ENCODE assay signal across 21 cellular contexts in genomic region chr11:69968407-69969347, GRCh38.
A peak's percentile ranks its signal among the peaks of the same experiment; 100 is the strongest.
DNase-seq lines count a peak whose midpoint lies in the region; ATAC-seq and TF ChIP-seq lines count a peak whose summit lies in the region.
"Had no signal": no experiment of that assay in that cellular context is flagged by ENCODE, and none has a peak within 500 bp of the region (broad histone marks: within the 10 kb centered on the region; RNA-seq: fewer than 3 reads in every experiment).

No MANE protein-coding gene starts in this region.

- peak in 2 of 5 donors; percentile 67 to 73 for DNase-seq in heart left ventricle
- DNase-seq in cardiac septum (ENCODE audit: low spot score): no peak
- peak; percentile 46 for DNase-seq in left cardiac atrium
- DNase-seq in lung (ENCODE audit: low spot score): peak; percentile 50
- no peak for DNase-seq in activated CD8-positive, alpha-beta memory T cell treated with anti-CD3 and anti-CD28 coated beads, Interleukin-2, amount 50 U/mL, for 48 hours
- DNase-seq in spleen: no peak
- no peak for DNase-seq in midbrain (lab: John Stamatoyannopoulos, UW)
- DNase-seq: activated CD4-positive, alpha-beta T cell treated with anti-CD3 and anti-CD28 coated beads, Interleukin-2, amount 50 U/mL, for 1 hour; activated CD8-positive, alpha-beta memory T cell treated with anti-CD3 and anti-CD28 coated beads, Interleukin-2, amount 10 ng/mL, durations not matched to agents 7 days and 5 days; BE2C; DMS79; H7; NCI-H1092 treated with DMSO at 0.1 percent for 48 hours; NCI-H187 treated with DMSO at 0.1 percent for 48 hours; NCI-H526 treated with DMSO at 0.1 percent for 48 hours; RPMI8226; stimulated activated CD8-positive, alpha-beta memory T cell treated with anti-CD3 and anti-CD28 coated beads, Interleukin-4, amount 100 ng/mL, for 48 hours; T-helper 2 cell had no signal

- H3K9me3 ChIP-seq in heart left ventricle (no peaks in the 10 kb centered on the region), lung (ENCODE audit: control insufficient read depth in 2 of 2, insufficient read depth in 1 of 2, low read length in 1 of 2) (no peaks in the 10 kb centered on the region), spleen (no peaks in the 10 kb centered on the region)
- H3K9me3 ChIP-seq: A549, BE2C had no signal

- intact Hi-C loops in heart left ventricle (cut with DNase I) (no loop called here), cardiac septum (cut with DNase I) (no loop called here), left cardiac atrium (cut with DNase I) (no loop called here), spleen (cut with DNase I; ENCODE audit: low total_unique reads) (no loop called here)

- H3K4me3 ChIP-seq in heart left ventricle: no peak overlapping the region
- H3K4me3 ChIP-seq in lung: no peak overlapping the region
- H3K4me3 ChIP-seq in spleen: no peak overlapping the region
- H3K4me3 ChIP-seq: A549, SK-N-MC had no signal

- ATAC-seq in heart left ventricle (no peak), left cardiac atrium (peak in 1 of 2 donors; percentile 47), lung (ENCODE audit: insufficient read depth, low FRiP score) (no peak), HG03442 (IDR thresholded peaks at IDR 0.05; ENCODE audit: unreplicated experiment) (no peak)
- ATAC-seq: activated CD8-positive, alpha-beta memory T cell treated with anti-CD3 and anti-CD28 coated beads, Interleukin-2, amount 10 ng/mL, durations not matched to agents 7 days and 5 days had no signal

- TF ChIP-seq POLR2A in heart left ventricle (IDR thresholded peaks at IDR 0.05): no peak
- no peak for TF ChIP-seq POLR2A in spleen (IDR thresholded peaks at IDR 0.05)

- TF ChIP-seq CTCF in heart left ventricle (IDR thresholded peaks at IDR 0.05) (no peak), lung (IDR thresholded peaks at IDR 0.05; ENCODE audit: control extremely low read depth, extremely low read depth) (no peak), spleen (IDR thresholded peaks at IDR 0.05 in 8 of 11, conservative IDR thresholded peaks at IDR 0.05 in 3 of 11) (no peak)

- peak overlapping the region in 9 of 12 donors; percentile 4 to 60 (median 42) for H3K27ac ChIP-seq in heart left ventricle
- peak overlapping the region in 1 of 2 donors; percentile 43 for H3K27ac ChIP-seq in lung (ENCODE audit: low read depth in 1 of 2, low read length in 1 of 2)
- no peak overlapping the region for H3K27ac ChIP-seq in spleen
- H3K27ac ChIP-seq: A549, SK-N-MC had no signal

- H3K27me3 ChIP-seq in heart left ventricle (peaks cover 0 to 6% (median 0%) of the 10 kb centered on the region in 9 donors), lung (ENCODE audit: control insufficient read depth, insufficient read depth) (no peaks in the 10 kb centered on the region), spleen (replicated peaks in 1 of 7) (peaks cover 0 to 39% (median 0%) of the 10 kb centered on the region in 7 donors)
- H3K27me3 ChIP-seq: BE2C had no signal

- H3K36me3 ChIP-seq in heart left ventricle: no peaks in the 10 kb centered on the region
- H3K36me3 ChIP-seq in lung (ENCODE audit: control insufficient read depth in 2 of 2, insufficient read depth in 2 of 2, low read length in 2 of 2): no peaks in the 10 kb centered on the region
- no peaks in the 10 kb centered on the region for H3K36me3 ChIP-seq in spleen
- H3K36me3 ChIP-seq: BE2C had no signal

- 80 to 87% (median 83%) methylated on average over 16 to 24 of the region's 24 CpGs for WGBS in heart left ventricle, 4 donors
- 62 to 75% methylated on average over 24 of the region's 24 CpGs for WGBS in lung, 2 donors
- 82 to 89% (median 87%) methylated on average over 19 to 24 of the region's 24 CpGs for WGBS in spleen, 5 donors

- H3K4me1 ChIP-seq in heart left ventricle (peaks cover 0 to 10% (median 0%) of the 10 kb centered on the region in 12 donors), lung (ENCODE audit: control insufficient read depth in 2 of 2, insufficient read depth in 2 of 2, low read length in 2 of 2) (no peaks in the 10 kb centered on the region), spleen (peaks cover 0 to 9% (median 2%) of the 10 kb centered on the region in 6 donors)
- H3K4me1 ChIP-seq: BE2C had no signal

Comparison
In these comparisons a context has a peak if more than half of its experiments do, and no peak if none do; other contexts are left out.
1. DNase-seq: peak in left cardiac atrium (single experiment) and lung (single experiment); none in cardiac septum (single experiment), activated CD8-positive, alpha-beta memory T cell treated with anti-CD3 and anti-CD28 coated beads, Interleukin-2, amount 50 U/mL, for 48 hours (single experiment), spleen (single experiment) and midbrain (single experiment).
2. H3K27ac ChIP-seq: peak in heart left ventricle (9 of 12); none in spleen (0 of 8).